Comparison of ENCODE assay signal across 1 cellular context in genomic region chr2:240604939-240605716, GRCh38.
TF ChIP-seq lines count a peak whose summit lies in the region.

No MANE protein-coding gene starts in this region.

TF ChIP-seq in HepG2, 621 proteins besides CTCF, POLR2A, EP300 and RAD21 (continued from another document and continues in another):
- TF ChIP-seq NCOR1 (IDR thresholded peaks at IDR 0.05; ENCODE audit: borderline replicate concordance, low read length) (no peak), AHDC1 (CRISPR knock-in tag; IDR thresholded peaks at IDR 0.05; ENCODE audit: borderline replicate concordance) (no peak; the same call in 1 of the 2 replicates), KMT2A (CRISPR knock-in tag; IDR thresholded peaks at IDR 0.05) (peak; percentile 60; the same call in 1 of the 2 replicates), ZNF136 (CRISPR knock-in tag; IDR thresholded peaks at IDR 0.05; ENCODE audit: low read depth) (no peak), ZNF607 (CRISPR knock-in tag; IDR thresholded peaks at IDR 0.05; ENCODE audit: borderline replicate concordance) (no peak; the same call in none of the 2 replicates), TRAFD1 (CRISPR knock-in tag; IDR thresholded peaks at IDR 0.05; ENCODE audit: borderline replicate concordance) (peak; percentile 36; the same call in 1 of the 2 replicates), RORA (CRISPR knock-in tag; IDR thresholded peaks at IDR 0.05) (no peak), ZC3H13 (CRISPR knock-in tag; IDR thresholded peaks at IDR 0.05) (peak; percentile 83; the same call in 1 of the 2 replicates), ZKSCAN8 (CRISPR knock-in tag; IDR thresholded peaks at IDR 0.05; ENCODE audit: borderline replicate concordance) (peak; percentile 64; the same call in 1 of the 2 replicates), MIXL1 (CRISPR knock-in tag; IDR thresholded peaks at IDR 0.05) (no peak), ZNF776 (CRISPR knock-in tag; IDR thresholded peaks at IDR 0.05) (0 out of 2 replicates have a peak, but pooled peaks have one; percentile 46), BRD4 (CRISPR knock-in tag; IDR thresholded peaks at IDR 0.05) (peak; percentile 70; the same call in 1 of the 2 replicates), ZNF160 (CRISPR knock-in tag; IDR thresholded peaks at IDR 0.05) (0 out of 2 replicates have a peak, but pooled peaks have one; percentile 55), ZBTB7B (CRISPR knock-in tag; IDR thresholded peaks at IDR 0.05) (peak; percentile 63; the same call in 1 of the 2 replicates), IKZF4 (CRISPR knock-in tag; IDR thresholded peaks at IDR 0.05; ENCODE audit: borderline replicate concordance, low read depth, not compliant biosample characterization) (peak; percentile 42), ARID3A (IDR thresholded peaks at IDR 0.05; ENCODE audit: low read depth, low read length) (no peak; the same call in 1 of the 2 replicates), ZNF780A (CRISPR knock-in tag; IDR thresholded peaks at IDR 0.05) (0 out of 2 replicates have a peak, but pooled peaks have one; percentile 49), MXD1 (CRISPR knock-in tag; IDR thresholded peaks at IDR 0.05) (peak; percentile 74), HMGXB3 (CRISPR knock-in tag; IDR thresholded peaks at IDR 0.05; ENCODE audit: borderline replicate concordance) (no peak), ZNF326 (CRISPR knock-in tag; IDR thresholded peaks at IDR 0.05; ENCODE audit: borderline replicate concordance) (no peak), ZNF251 (CRISPR knock-in tag; IDR thresholded peaks at IDR 0.05) (0 out of 2 replicates have a peak, but pooled peaks have one; percentile 32), SP140L (CRISPR knock-in tag; IDR thresholded peaks at IDR 0.05; ENCODE audit: borderline replicate concordance) (no peak), ZNF318 (CRISPR knock-in tag; IDR thresholded peaks at IDR 0.05) (peak; percentile 89; the same call in 1 of the 2 replicates), SNAI1 (CRISPR knock-in tag; IDR thresholded peaks at IDR 0.05; ENCODE audit: borderline replicate concordance) (0 out of 2 replicates have a peak, but pooled peaks have one; percentile 36), ARID2 (CRISPR knock-in tag; IDR thresholded peaks at IDR 0.05; ENCODE audit: borderline replicate concordance) (0 out of 2 replicates have a peak, but pooled peaks have one; percentile 53), MAZ (IDR thresholded peaks at IDR 0.05; ENCODE audit: borderline replicate concordance, low read depth, low read length) (peak; percentile 27; the same call in 1 of the 2 replicates), MAZ (CRISPR knock-in tag; IDR thresholded peaks at IDR 0.05; ENCODE audit: low read depth) (peak; percentile 23; the same call in 1 of the 2 replicates), RNF219 (CRISPR knock-in tag; IDR thresholded peaks at IDR 0.05) (no peak)
